ENCODE assay signal across 8 cellular contexts in the genomic region with DNA sequence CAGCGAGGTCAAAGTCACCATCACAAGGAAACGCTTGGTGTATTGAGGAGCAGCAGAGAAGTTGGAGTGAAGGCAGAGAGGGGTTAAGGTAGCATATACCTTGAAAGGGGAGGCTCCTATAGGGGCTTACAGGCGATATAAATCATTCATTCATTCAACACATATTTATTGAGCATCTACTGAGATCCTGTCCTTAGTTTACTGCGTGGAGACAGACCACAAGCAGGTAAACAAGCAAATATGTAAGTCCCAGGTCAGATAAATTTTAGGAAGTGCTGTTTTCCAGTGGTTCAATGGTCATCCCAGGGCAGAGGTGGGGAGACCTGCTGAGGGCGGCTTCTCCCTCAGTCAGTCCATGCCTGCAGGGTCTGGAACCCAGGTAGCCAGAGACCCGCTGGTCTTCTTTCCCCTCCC. TPM values are rescaled to one million over a fixed set of nuclear protein-coding genes. Genes with fewer than 3 reads are reported as not detected.
DNase-seq lines count a peak whose midpoint lies in the region; ATAC-seq and TF ChIP-seq lines count a peak whose summit lies in the region.

No MANE protein-coding gene starts in this region.

- peak overlapping the region; percentile 94 for H3K4me2 ChIP-seq in DOHH2 (ENCODE audit: low read length)
- H3K4me2 ChIP-seq in PC-9 = peak overlapping the region; percentile 100

- H3K9me3 ChIP-seq in DOHH2 (ENCODE audit: control insufficient read depth, insufficient read depth, low read length) = no peaks in the 10 kb centered on the region
- no peaks in the 10 kb centered on the region for H3K9me3 ChIP-seq in PC-9 (ENCODE audit: insufficient read depth, low read depth)
- H3K9me3 ChIP-seq in esophagus muscularis mucosa = no peaks in the 10 kb centered on the region
- H3K9me3 ChIP-seq in prostate gland = no peaks in the 10 kb centered on the region
- H3K9me3 ChIP-seq in aorta (ENCODE audit: control insufficient read depth, low read length) = no peaks in the 10 kb centered on the region

- TSS peak; percentile 96 for BruUV-seq in PC-9 (replicated peaks; lab: Mats Ljungman, UMichigan)

- H3K27ac ChIP-seq in DOHH2 (ENCODE audit: low read depth, low read length) = peak overlapping the region; percentile 34
- no peak overlapping the region for H3K27ac ChIP-seq in PC-9
- H3K27ac ChIP-seq in esophagus muscularis mucosa (replicated peaks in 1 of 4) = peak overlapping the region in 1 of 4 donors; percentile 37
- H3K27ac ChIP-seq in prostate gland = no peak overlapping the region
- no peak overlapping the region for H3K27ac ChIP-seq in aorta (ENCODE audit: low read depth in 1 of 2, low read length in 2 of 2)

- H3K79me2 ChIP-seq in DOHH2 (ENCODE audit: control insufficient read depth, low read length) (0 out of 2 replicates have a peak, but pooled peaks cover 2% of the 10 kb centered on the region), PC-9 (ENCODE audit: low read depth) (no peaks in the 10 kb centered on the region)

- H3K27me3 ChIP-seq in DOHH2 (ENCODE audit: control insufficient read depth, low read length) (peaks cover 12% of the 10 kb centered on the region), PC-9 (ENCODE audit: insufficient read depth, low read depth) (no peaks in the 10 kb centered on the region), esophagus muscularis mucosa (no peaks in the 10 kb centered on the region), prostate gland (replicated peaks; ENCODE audit: insufficient read depth) (no peaks in the 10 kb centered on the region), aorta (ENCODE audit: control insufficient read depth in 1 of 2, insufficient read depth in 2 of 2, low read length in 1 of 2) (peaks cover 0 to 1% of the 10 kb centered on the region in 2 donors)

- DNase-seq in PC-9 (no peak), esophagus muscularis mucosa (ENCODE audit: extremely low spot score) (no peak), prostate gland (ENCODE audit: low spot score) (no peak), NOMO-1 treated with DMSO at 0.1 percent for 48 hours (lab: John Stamatoyannopoulos, UW; ENCODE audit: unreplicated experiment) (no peak), aorta (no peak)

- H3K4me1 ChIP-seq in DOHH2 (ENCODE audit: control insufficient read depth, low read length) (peaks cover 34% of the 10 kb centered on the region), PC-9 (replicated peaks; ENCODE audit: insufficient read depth) (peaks cover 7% of the 10 kb centered on the region; the same call in 1 of the 2 replicates), esophagus muscularis mucosa (peaks cover 14 to 24% (median 22%) of the 10 kb centered on the region in 4 donors), prostate gland (replicated peaks) (peaks cover 2% of the 10 kb centered on the region), aorta (ENCODE audit: control insufficient read depth in 1 of 2, insufficient read depth in 2 of 2, low read length in 2 of 2) (no peaks in the 10 kb centered on the region)

- no peak for ATAC-seq in HG02571 (IDR thresholded peaks at IDR 0.05; ENCODE audit: unreplicated experiment)
- ATAC-seq in aorta (ENCODE audit: low FRiP score) = no peak
- no peak for ATAC-seq in GM21367 (IDR thresholded peaks at IDR 0.05; ENCODE audit: unreplicated experiment)

- H2AFZ ChIP-seq in PC-9 = peak overlapping the region; percentile 78

- H3F3A ChIP-seq in DOHH2 (ENCODE audit: control insufficient read depth, insufficient read depth) (peaks cover 9% of the 10 kb centered on the region; the same call in 1 of the 2 replicates), PC-9 (ENCODE audit: insufficient read depth, low read depth) (peaks cover 15% of the 10 kb centered on the region; the same call in 1 of the 2 replicates)

- H3K36me3 ChIP-seq in DOHH2 (ENCODE audit: control insufficient read depth, low read length) = no peaks in the 10 kb centered on the region
- H3K36me3 ChIP-seq in PC-9 (ENCODE audit: low read depth) = no peaks in the 10 kb centered on the region
- no peaks in the 10 kb centered on the region for H3K36me3 ChIP-seq in esophagus muscularis mucosa
- no peaks in the 10 kb centered on the region for H3K36me3 ChIP-seq in prostate gland
- no peaks in the 10 kb centered on the region for H3K36me3 ChIP-seq in aorta (ENCODE audit: control insufficient read depth in 1 of 2, insufficient read depth in 2 of 2, low read length in 1 of 2)

- TF ChIP-seq EP300 in esophagus muscularis mucosa (IDR thresholded peaks at IDR 0.05) = no peak

- H4K20me1 ChIP-seq in DOHH2 (ENCODE audit: control insufficient read depth, insufficient read depth, low read depth, low read length) (0 out of 2 replicates have a peak, but pooled peaks cover 4% of the 10 kb centered on the region), PC-9 (ENCODE audit: insufficient read depth) (no peaks in the 10 kb centered on the region)

- POLR2A ChIA-PET in PC-9 (lab: Charles Lee; ENCODE audit: unreplicated experiment) = no interaction called here

- H3K4me3 ChIP-seq in DOHH2 (ENCODE audit: low read length) (peak overlapping the region; percentile 74), PC-9 (peak overlapping the region; percentile 93; the same call in 1 of the 2 replicates), esophagus muscularis mucosa (peak overlapping the region; percentile 66 to 86 (median 78)), prostate gland (peak overlapping the region; percentile 69 to 86), aorta (ENCODE audit: low read length in 2 of 2) (peak overlapping the region in 1 of 2 donors; percentile 46)

- intact Hi-C loops in PC-9 (cut with micrococcal nuclease; ENCODE audit: unreplicated experiment) = loop anchor here (5.0 kb wide), 1 partner anchor 89 kb away; a partner anchor contains a TSS
- intact Hi-C loops in esophagus muscularis mucosa (cut with DNase I) = no loop called here
- intact Hi-C loops in prostate gland (cut with DNase I) = no loop called here
- intact Hi-C loops in aorta (cut with DNase I) = no loop called here

- TF ChIP-seq POLR2A in esophagus muscularis mucosa (IDR thresholded peaks at IDR 0.05; ENCODE audit: low read depth) (no peak), prostate gland (IDR thresholded peaks at IDR 0.05) (no peak)

- TF ChIP-seq CTCF in DOHH2 (IDR thresholded peaks at IDR 0.05; ENCODE audit: low read depth, low read length, poor library complexity, severe bottlenecking) = no peak
- no peak for TF ChIP-seq CTCF in PC-9 (conservative IDR thresholded peaks at IDR 0.05)
- no peak for TF ChIP-seq CTCF in esophagus muscularis mucosa (IDR thresholded peaks at IDR 0.05)
- no peak for TF ChIP-seq CTCF in prostate gland (IDR thresholded peaks at IDR 0.05)

- CTCF ChIA-PET in PC-9 (lab: Charles Lee) = no interaction called here

- WGBS in esophagus muscularis mucosa = 45% methylated on average over 4 of the region's 6 CpGs
- 26% methylated on average over 6 of the region's 6 CpGs for WGBS in prostate gland
- WGBS in aorta, 2 donors = 40 to 44% methylated on average over 6 of the region's 6 CpGs

- H3K9me2 ChIP-seq in DOHH2 (replicated peaks; ENCODE audit: control insufficient read depth, low read length) (no peaks in the 10 kb centered on the region), PC-9 (ENCODE audit: insufficient read depth) (no peaks in the 10 kb centered on the region)

RNA-seq across cellular contexts. Expression of a gene that starts 0.8 kb away (rescaled TPM):
- total RNA-seq in PC-9 (2021) = 5.7 and 8.0 TPM in 2 replicates
- total RNA-seq in esophagus muscularis mucosa = under 1 TPM; 0.40 to 0.97 (median 0.66) TPM
- total RNA-seq in prostate gland = 10 to 100 TPM in 1 of 2 donors, under 1 TPM in 1; 0.41 to 11.5 TPM
- total RNA-seq in aorta = 1 to 10 TPM in 1 of 2 donors, under 1 TPM in 1; 0.71 to 1.9 TPM
- under 1 TPM; 0.25 to 0.79 TPM for polyA plus RNA-seq in aorta

RNA-seq across cellular contexts. Expression of a gene that starts 18.2 kb away (rescaled TPM):
- total RNA-seq in PC-9 (2021) = 42.3 and 43.0 TPM in 2 replicates
- 10 to 100 TPM; 24.5 to 35.2 (median 30.9) TPM for total RNA-seq in esophagus muscularis mucosa
- total RNA-seq in prostate gland = 10 to 100 TPM; 26.3 to 48.3 TPM
- total RNA-seq in aorta = 10 to 100 TPM; 37.5 to 39.0 TPM
- 10 to 100 TPM; 63.1 to 66.9 TPM for polyA plus RNA-seq in aorta

RNA-seq across cellular contexts. Expression of a gene that starts 58.3 kb away (rescaled TPM):
- total RNA-seq in PC-9 (2021) (113 and 154 TPM in 2 replicates), esophagus muscularis mucosa (100 to 1,000 TPM; 124 to 167 (median 143) TPM), prostate gland (100 to 1,000 TPM in 1 of 2 donors, 10 to 100 TPM in 1; 65.4 to 136 TPM), aorta (100 to 1,000 TPM in 1 of 2 donors, 10 to 100 TPM in 1; 83.1 to 132 TPM)
- 10 to 100 TPM; 48.4 to 83.4 TPM for polyA plus RNA-seq in aorta
